Comparison of ENCODE assay signal across 19 cellular contexts in genomic region chr10:116988311-116988710, GRCh38. TPM values are rescaled to one million over a fixed set of nuclear protein-coding genes. Genes with fewer than 3 reads are reported as not detected.
DNase-seq lines count a peak whose midpoint lies in the region; ATAC-seq, FAIRE-seq and TF ChIP-seq lines count a peak whose summit lies in the region.
"Had no signal": no experiment of that assay in that cellular context is flagged by ENCODE, and none has a peak within 500 bp of the region (broad histone marks: within the 10 kb centered on the region; RNA-seq: fewer than 3 reads in every experiment).

No MANE protein-coding gene starts in this region.

- H3K27me3 ChIP-seq in pancreas: no peaks in the 10 kb centered on the region
- no peaks in the 10 kb centered on the region for H3K27me3 ChIP-seq in Caco-2 (replicated peaks; ENCODE audit: control insufficient read depth, insufficient read depth, low read length)
- H3K27me3 ChIP-seq: BLaER1 had no signal

- H3K27ac ChIP-seq in cingulate gyrus (ENCODE audit: low read depth, low read length) (peak overlapping the region; percentile 48), pancreas (no peak overlapping the region)
- H3K27ac ChIP-seq: 22Rv1, BLaER1, HL-60 had no signal

- no TSS peak for BruUV-seq in Caco-2 (replicated peaks; lab: Mats Ljungman, UMichigan)

- H3K27ac Mint-ChIP-seq in Caco-2 (ENCODE audit: unreplicated experiment): no peak overlapping the region
- H3K27ac Mint-ChIP-seq: CD4-positive, alpha-beta memory T cell had no signal

- peaks cover 0 to under 1% (median 0%) of the 10 kb centered on the region in 3 donors for H3K4me1 ChIP-seq in pancreas
- H3K4me1 ChIP-seq in Caco-2: peaks cover 62% of the 10 kb centered on the region
- H3K4me1 ChIP-seq: BLaER1 had no signal

- FAIRE-seq in A204.1 (lab: Jason Lieb, UNC) (peak; percentile 68), endometrium (lab: Jason Lieb, UNC) (peak; percentile 33), pancreas (lab: Jason Lieb, UNC) (peak; percentile 43)
- FAIRE-seq: GM12878, GM19239 had no signal

- H3K9me3 Mint-ChIP-seq in Caco-2 (ENCODE audit: unreplicated experiment): no peaks in the 10 kb centered on the region
- H3K9me3 Mint-ChIP-seq: CD14-positive monocyte had no signal

- H3K4me3 ChIP-seq in pancreas: no peak overlapping the region
- no peak overlapping the region for H3K4me3 ChIP-seq in Caco-2 (ENCODE audit: low read depth, low read length)
- H3K4me3 ChIP-seq: BLaER1, GM12878, HAP-1 had no signal

- CTCF ChIA-PET in Caco-2 (lab: Charles Lee): no interaction called here

- H3K36me3 Mint-ChIP-seq in Caco-2 (ENCODE audit: insufficient read depth, unreplicated experiment): peaks cover 29% of the 10 kb centered on the region
- H3K36me3 Mint-ChIP-seq: CD4-positive, alpha-beta memory T cell had no signal

- intact Hi-C loops in pancreas (cut with DNase I): no loop called here
- intact Hi-C loops in Caco-2 (cut with micrococcal nuclease; ENCODE audit: unreplicated experiment): no loop called here

- H3K36me3 ChIP-seq in pancreas: no peaks in the 10 kb centered on the region
- no peaks in the 10 kb centered on the region; the same call in 1 of the 2 replicates for H3K36me3 ChIP-seq in Caco-2 (ENCODE audit: control insufficient read depth, insufficient read depth, low read length)
- H3K36me3 ChIP-seq: BLaER1 had no signal

- POLR2A ChIA-PET in Caco-2 (lab: Charles Lee): no interaction called here

- peaks cover 70% of the 10 kb centered on the region for H3K4me1 Mint-ChIP-seq in Caco-2 (ENCODE audit: low read depth, unreplicated experiment)
- H3K4me1 Mint-ChIP-seq: CD4-positive, alpha-beta memory T cell had no signal

- ATAC-seq in pancreas: no peak
- no peak for ATAC-seq in HG03025 (IDR thresholded peaks at IDR 0.05; ENCODE audit: low FRiP score, unreplicated experiment)
- no peak for ATAC-seq in GM21786 (IDR thresholded peaks at IDR 0.05; ENCODE audit: unreplicated experiment)
- ATAC-seq: GM12878 had no signal

- no peaks in the 10 kb centered on the region for H3K9me3 ChIP-seq in pancreas
- H3K9me3 ChIP-seq in Caco-2: no peaks in the 10 kb centered on the region
- H3K9me3 ChIP-seq: BLaER1, HAP-1 had no signal

- no peaks in the 10 kb centered on the region for H3K27me3 Mint-ChIP-seq in Caco-2 (ENCODE audit: insufficient read depth, unreplicated experiment)

- H3K4me3 Mint-ChIP-seq in Caco-2 (ENCODE audit: unreplicated experiment): no peak overlapping the region
- H3K4me3 Mint-ChIP-seq: CD14-positive monocyte; CD4-positive, alpha-beta memory T cell had no signal

- TF ChIP-seq CTCF in pancreas (IDR thresholded peaks at IDR 0.05) (no peak), Caco-2 (IDR thresholded peaks at IDR 0.05; ENCODE audit: insufficient read depth in 1 of 2, low read depth in 1 of 2, low read length in 1 of 2, severe bottlenecking in 1 of 2, unreplicated experiment in 1 of 2) (no peak)

- DNase-seq in pancreas (no peak), DMS53 treated with DMSO at 0.1 percent for 48 hours (lab: John Stamatoyannopoulos, UW; ENCODE audit: unreplicated experiment) (no peak), Caco-2 (no peak)
- DNase-seq: Calu3; CD4-positive, alpha-beta memory T cell; DND-41; EL had no signal

RNA-seq across cellular contexts. Expression of gene SHTN1, which starts 16.7 kb away (rescaled TPM):
- total RNA-seq in pancreas: 10 to 100 TPM; 17.3 to 31.6 (median 24.3) TPM
- 10 to 100 TPM; 12.7 to 17.3 TPM for polyA plus RNA-seq in pancreas
- 80.8 and 86.9 TPM in 2 replicates for total RNA-seq in Caco-2 (2022)
